Comparison of ENCODE assay signal across 24 cellular contexts in genomic region chr2:187011206-187011605, GRCh38.
"Had no signal": no experiment of that assay in that cellular context is flagged by ENCODE, and none has a peak within 500 bp of the region (broad histone marks: within the 10 kb centered on the region; RNA-seq: fewer than 3 reads in every experiment).

No MANE protein-coding gene starts in this region.

- H3K27ac Mint-ChIP-seq: activated CD4-positive, alpha-beta T cell treated with anti-CD3 and anti-CD28 coated beads for 36 hours; activated CD8-positive, alpha-beta memory T cell treated with anti-CD3 and anti-CD28 coated beads, Interleukin-2, amount 10 ng/mL, durations not matched to agents 7 days and 5 days; activated CD8-positive, alpha-beta T cell treated with anti-CD3 and anti-CD28 coated beads, Interleukin-2, amount 10 ng/mL, durations not matched to agents 7 days and 5 days; activated naive CD4-positive, alpha-beta T cell treated with anti-CD3 and anti-CD28 coated beads, Interleukin-2, amount 50 U/mL, for 24 hours; activated T-helper 2 cell treated with anti-CD3 and anti-CD28 coated beads, Interferon-gamma antibody, Interleukin-2, Interleukin-4, amounts not matched to agents 10 μg/mL and 5 μg/mL and 100 μg/mL, durations not matched to agents 14 hours and 24 hours and 36 hours; effector memory CD8-positive, alpha-beta T cell; naive thymus-derived CD8-positive, alpha-beta T cell had no signal

- DNase-seq: activated CD4-positive, alpha-beta T cell treated with anti-CD3 and anti-CD28 coated beads for 36 hours; activated CD4-positive, CD25-positive, alpha-beta regulatory T cell; activated CD8-positive, alpha-beta memory T cell treated with anti-CD3 and anti-CD28 coated beads, Interleukin-2, amount 10 ng/mL, durations not matched to agents 7 days and 5 days; activated CD8-positive, alpha-beta T cell treated with anti-CD3 and anti-CD28 coated beads, Interleukin-2, amount 10 ng/mL, durations not matched to agents 7 days and 5 days; activated T-cell treated with anti-CD3 and anti-CD28 coated beads, Interleukin-2, amount 50 U/mL, for 48 hours; anterior cingulate cortex; cerebellar nuclear complex; colonic mucosa; effector memory CD8-positive, alpha-beta T cell; foreskin melanocyte; heart right ventricle; left colon; naive thymus-derived CD8-positive, alpha-beta T cell; right lobe of liver; stimulated activated CD4-positive, alpha-beta T cell treated with anti-CD3 and anti-CD28 coated beads, Interleukin-12 subunit alpha, Interleukin-12 subunit beta, amount 100 ng/mL, for 4 hours; stimulated activated CD4-positive, alpha-beta T cell treated with anti-CD3 and anti-CD28 coated beads, Interleukin-4, amount 100 ng/mL, for 1 hour; stimulated activated naive CD8-positive, alpha-beta T cell treated with anti-CD3 and anti-CD28 coated beads, Interleukin-15, Interleukin-2, amounts not matched to agents 100 U/mL and 50 U/mL, for 24 hours; testis; trophoblast cell had no signal

- H3K27ac ChIP-seq: cardiac muscle cell, colonic mucosa, esophagus muscularis mucosa, heart right ventricle, neutrophil, right lobe of liver, testis had no signal

- H3K4me1 ChIP-seq: colonic mucosa, esophagus muscularis mucosa, heart right ventricle, right lobe of liver, testis had no signal

- H3K9me3 ChIP-seq: colonic mucosa, esophagus muscularis mucosa, heart right ventricle, neutrophil, right lobe of liver, testis had no signal

- H3K36me3 Mint-ChIP-seq: activated CD8-positive, alpha-beta memory T cell treated with anti-CD3 and anti-CD28 coated beads, Interleukin-2, amount 10 ng/mL, durations not matched to agents 7 days and 5 days; activated naive CD4-positive, alpha-beta T cell treated with anti-CD3 and anti-CD28 coated beads, Interleukin-2, amount 50 U/mL, for 24 hours; naive thymus-derived CD8-positive, alpha-beta T cell had no signal

- H3K4me3 ChIP-seq: cardiac muscle cell, colonic mucosa, esophagus muscularis mucosa, heart right ventricle, right lobe of liver, testis had no signal

- ATAC-seq: activated CD4-positive, alpha-beta T cell treated with anti-CD3 and anti-CD28 coated beads for 36 hours; activated CD8-positive, alpha-beta memory T cell treated with anti-CD3 and anti-CD28 coated beads, Interleukin-2, amount 10 ng/mL, durations not matched to agents 7 days and 5 days; activated CD8-positive, alpha-beta T cell treated with anti-CD3 and anti-CD28 coated beads, Interleukin-2, amount 10 ng/mL, durations not matched to agents 7 days and 5 days; effector memory CD8-positive, alpha-beta T cell; heart right ventricle; left colon; naive thymus-derived CD8-positive, alpha-beta T cell; right lobe of liver; stimulated activated naive CD8-positive, alpha-beta T cell treated with anti-CD3 and anti-CD28 coated beads, Interleukin-15, Interleukin-2, amounts not matched to agents 100 U/mL and 50 U/mL, for 24 hours had no signal

- H3K36me3 ChIP-seq: cardiac muscle cell, colonic mucosa, esophagus muscularis mucosa, heart right ventricle, neutrophil, right lobe of liver had no signal

- H3K9me3 Mint-ChIP-seq: activated naive CD4-positive, alpha-beta T cell treated with anti-CD3 and anti-CD28 coated beads, Interleukin-2, amount 50 U/mL, for 24 hours; activated T-helper 2 cell treated with anti-CD3 and anti-CD28 coated beads, Interferon-gamma antibody, Interleukin-2, Interleukin-4, amounts not matched to agents 10 μg/mL and 5 μg/mL and 100 μg/mL, durations not matched to agents 14 hours and 24 hours and 36 hours; naive thymus-derived CD8-positive, alpha-beta T cell had no signal

- H3K27me3 ChIP-seq: cardiac muscle cell, colonic mucosa, esophagus muscularis mucosa, heart right ventricle, neutrophil, right lobe of liver, testis had no signal
